10 cellular contexts compared by ENCODE assay signal in the genomic region with DNA sequence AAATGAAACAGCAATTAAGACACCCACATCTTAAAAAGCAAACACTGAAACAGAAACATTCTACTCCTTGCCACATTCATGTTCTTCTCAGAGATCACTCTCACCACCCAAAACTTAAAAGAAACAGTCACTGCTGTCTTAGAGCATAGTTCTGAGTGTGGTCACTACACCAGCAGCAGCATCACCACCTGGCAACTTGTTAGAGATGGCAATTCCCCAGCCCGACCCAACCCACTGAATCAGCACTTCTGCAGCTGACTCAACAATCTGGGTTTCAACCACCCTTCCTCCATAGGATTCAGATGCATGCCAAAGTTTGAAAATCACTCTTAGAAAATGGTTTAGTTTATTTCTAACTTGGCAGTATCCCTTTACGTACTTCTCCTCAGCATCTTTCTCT.
DNase-seq lines count a peak whose midpoint lies in the region; ATAC-seq and TF ChIP-seq lines count a peak whose summit lies in the region.
"Had no signal": no experiment of that assay in that cellular context is flagged by ENCODE, and none has a peak within 500 bp of the region (broad histone marks: within the 10 kb centered on the region; RNA-seq: fewer than 3 reads in every experiment).

No MANE protein-coding gene starts in this region.

- intact Hi-C loops in left ventricle myocardium inferior (cut with micrococcal nuclease), result no loop called here

- CTCF ChIA-PET in HEK293T (lab: Yijun Ruan, JAX), result no interaction called here

- POLR2A ChIA-PET in HEK293T (lab: Yijun Ruan, JAX), result no interaction called here

- ATAC-seq in activated CD4-positive, CD25-positive, alpha-beta regulatory T cell treated with anti-CD3 and anti-CD28 coated beads, Interleukin-2, amount 50 U/mL, for 24 hours, result peak; percentile 76 to 91
- ATAC-seq in HG02798 (IDR thresholded peaks at IDR 0.05; ENCODE audit: poor library complexity, unreplicated experiment), result peak; percentile 86
- ATAC-seq in stimulated activated effector memory CD8-positive, alpha-beta T cell treated with anti-CD3 and anti-CD28 coated beads, Interleukin-12 subunit alpha, Interleukin-12 subunit beta, amount 100 ng/mL, for 72 hours, result peak; percentile 99

- H3K9me3 Mint-ChIP-seq in T-helper 1 cell treated with Interleukin-12 subunit alpha and Interleukin-12 subunit beta and Interleukin-4 antibody, amounts not matched to agents 30 μg/mL and 1 μg/mL, for 36 hours, result no peaks in the 10 kb centered on the region
- H3K9me3 Mint-ChIP-seq in stimulated activated effector memory CD8-positive, alpha-beta T cell treated with anti-CD3 and anti-CD28 coated beads, Interleukin-12 subunit alpha, Interleukin-12 subunit beta, amount 100 ng/mL, for 72 hours, result no peaks in the 10 kb centered on the region
- H3K9me3 Mint-ChIP-seq: nephron had no signal

- peaks cover 19% of the 10 kb centered on the region for H3K27me3 Mint-ChIP-seq in T-helper 1 cell treated with Interleukin-12 subunit alpha and Interleukin-12 subunit beta and Interleukin-4 antibody, amounts not matched to agents 30 μg/mL and 1 μg/mL, for 36 hours (ENCODE audit: low read depth)

- H3K36me3 Mint-ChIP-seq in T-helper 1 cell treated with Interleukin-12 subunit alpha and Interleukin-12 subunit beta and Interleukin-4 antibody, amounts not matched to agents 30 μg/mL and 1 μg/mL, for 36 hours (ENCODE audit: low read depth), result no peaks in the 10 kb centered on the region
- no peaks in the 10 kb centered on the region for H3K36me3 Mint-ChIP-seq in stimulated activated effector memory CD8-positive, alpha-beta T cell treated with anti-CD3 and anti-CD28 coated beads, Interleukin-12 subunit alpha, Interleukin-12 subunit beta, amount 100 ng/mL, for 72 hours

- H3K9me3 ChIP-seq in left ventricle myocardium inferior (replicated peaks) (no peaks in the 10 kb centered on the region), BE2C (no peaks in the 10 kb centered on the region)

- H3K4me1 Mint-ChIP-seq in T-helper 1 cell treated with Interleukin-12 subunit alpha and Interleukin-12 subunit beta and Interleukin-4 antibody, amounts not matched to agents 30 μg/mL and 1 μg/mL, for 36 hours (ENCODE audit: low read depth), result peaks cover 8% of the 10 kb centered on the region
- H3K4me1 Mint-ChIP-seq in stimulated activated effector memory CD8-positive, alpha-beta T cell treated with anti-CD3 and anti-CD28 coated beads, Interleukin-12 subunit alpha, Interleukin-12 subunit beta, amount 100 ng/mL, for 72 hours, result no peaks in the 10 kb centered on the region
- H3K4me1 Mint-ChIP-seq: nephron had no signal

- no peak overlapping the region for H3K4me3 ChIP-seq in left ventricle myocardium inferior
- H3K4me3 ChIP-seq in BE2C (ENCODE audit: low read depth, low read length), result no peak overlapping the region

- peak overlapping the region; percentile 31 for H3K27ac Mint-ChIP-seq in T-helper 1 cell treated with Interleukin-12 subunit alpha and Interleukin-12 subunit beta and Interleukin-4 antibody, amounts not matched to agents 30 μg/mL and 1 μg/mL, for 36 hours
- no peak overlapping the region for H3K27ac Mint-ChIP-seq in stimulated activated effector memory CD8-positive, alpha-beta T cell treated with anti-CD3 and anti-CD28 coated beads, Interleukin-12 subunit alpha, Interleukin-12 subunit beta, amount 100 ng/mL, for 72 hours
- H3K27ac Mint-ChIP-seq: nephron had no signal

- no peak for TF ChIP-seq CTCF in left ventricle myocardium inferior (IDR thresholded peaks at IDR 0.05; ENCODE audit: borderline replicate concordance)
- no peak for TF ChIP-seq CTCF in BE2C (IDR thresholded peaks at IDR 0.05; ENCODE audit: low read depth, low read length)

- DNase-seq in activated CD4-positive, CD25-positive, alpha-beta regulatory T cell (lab: John Stamatoyannopoulos, UW), result no peak
- DNase-seq in left ventricle myocardium inferior, result peak; percentile 25
- DNase-seq in stimulated activated effector memory CD8-positive, alpha-beta T cell treated with anti-CD3 and anti-CD28 coated beads, Interleukin-12 subunit alpha, Interleukin-12 subunit beta, amount 100 ng/mL, for 72 hours (ENCODE audit: low spot score in 2 of 2), result no peak
- DNase-seq in HEK293T (ENCODE audit: extremely low spot score), result no peak
- no peak for DNase-seq in BE2C

- H3K4me3 Mint-ChIP-seq in T-helper 1 cell treated with Interleukin-12 subunit alpha and Interleukin-12 subunit beta and Interleukin-4 antibody, amounts not matched to agents 30 μg/mL and 1 μg/mL, for 36 hours, result no peak overlapping the region
- H3K4me3 Mint-ChIP-seq in stimulated activated effector memory CD8-positive, alpha-beta T cell treated with anti-CD3 and anti-CD28 coated beads, Interleukin-12 subunit alpha, Interleukin-12 subunit beta, amount 100 ng/mL, for 72 hours, result no peak overlapping the region
- H3K4me3 Mint-ChIP-seq: nephron had no signal

- H3K27ac ChIP-seq in left ventricle myocardium inferior (replicated peaks), result no peak overlapping the region
- H3K27ac ChIP-seq: C4-2B had no signal

- peaks cover 14% of the 10 kb centered on the region for H3K36me3 ChIP-seq in left ventricle myocardium inferior
- peaks cover 4% of the 10 kb centered on the region for H3K36me3 ChIP-seq in BE2C

- H3K27me3 ChIP-seq in left ventricle myocardium inferior (ENCODE audit: low read depth) (no peaks in the 10 kb centered on the region), BE2C (no peaks in the 10 kb centered on the region)

- H3K4me1 ChIP-seq in left ventricle myocardium inferior (peaks cover 9% of the 10 kb centered on the region), BE2C (no peaks in the 10 kb centered on the region)

TF ChIP-seq in HEK293T, 16 proteins besides CTCF, POLR2A, EP300 and RAD21:
- TF ChIP-seq LEF1 (IDR thresholded peaks at IDR 0.05; ENCODE audit: borderline replicate concordance), result no peak
- TF ChIP-seq HDGF (IDR thresholded peaks at IDR 0.05; ENCODE audit: borderline replicate concordance), result no peak
- TF ChIP-seq FOXK2 (IDR thresholded peaks at IDR 0.05), result no peak
- no peak for TF ChIP-seq ARNT (IDR thresholded peaks at IDR 0.05)
- no peak for TF ChIP-seq TARDBP (IDR thresholded peaks at IDR 0.05)
- TF ChIP-seq CTBP1 (IDR thresholded peaks at IDR 0.05; ENCODE audit: borderline replicate concordance), result no peak
- TF ChIP-seq, protein P1, sequence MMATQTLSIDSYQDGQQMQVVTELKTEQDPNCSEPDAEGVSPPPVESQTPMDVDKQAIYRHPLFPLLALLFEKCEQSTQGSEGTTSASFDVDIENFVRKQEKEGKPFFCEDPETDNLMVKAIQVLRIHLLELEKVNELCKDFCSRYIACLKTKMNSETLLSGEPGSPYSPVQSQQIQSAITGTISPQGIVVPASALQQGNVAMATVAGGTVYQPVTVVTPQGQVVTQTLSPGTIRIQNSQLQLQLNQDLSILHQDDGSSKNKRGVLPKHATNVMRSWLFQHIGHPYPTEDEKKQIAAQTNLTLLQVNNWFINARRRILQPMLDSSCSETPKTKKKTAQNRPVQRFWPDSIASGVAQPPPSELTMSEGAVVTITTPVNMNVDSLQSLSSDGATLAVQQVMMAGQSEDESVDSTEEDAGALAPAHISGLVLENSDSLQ (IDR thresholded peaks at IDR 0.05), result no peak
- no peak for TF ChIP-seq FOXM1 (IDR thresholded peaks at IDR 0.05; ENCODE audit: borderline replicate concordance)
- no peak for TF ChIP-seq L3MBTL2 (conservative IDR thresholded peaks at IDR 0.05)
- TF ChIP-seq NFRKB (IDR thresholded peaks at IDR 0.05), result no peak
- no peak for TF ChIP-seq SUZ12 (IDR thresholded peaks at IDR 0.05)
- TF ChIP-seq SP1 (IDR thresholded peaks at IDR 0.05), result no peak
- no peak for TF ChIP-seq FOXA1 (IDR thresholded peaks at IDR 0.05)
- TF ChIP-seq BHLHE40 (IDR thresholded peaks at IDR 0.05; ENCODE audit: borderline replicate concordance), result no peak
- no peak for TF ChIP-seq ZNF384 (IDR thresholded peaks at IDR 0.05)
